8 cellular contexts compared by ENCODE assay signal in genomic region chr5:132776077-132776931, GRCh38. TPM values are rescaled to one million over a fixed set of nuclear protein-coding genes. Genes with fewer than 3 reads are reported as not detected.
A peak's percentile ranks its signal among the peaks of the same experiment; 100 is the strongest.
DNase-seq lines count a peak whose midpoint lies in the region; ATAC-seq and TF ChIP-seq lines count a peak whose summit lies in the region.

No MANE protein-coding gene starts in this region.

- peaks cover 30% of the 10 kb centered on the region for H3K27me3 Mint-ChIP-seq in activated CD8-positive, alpha-beta T cell treated with anti-CD3 and anti-CD28 coated beads, Interleukin-2, amount 10 ng/mL, durations not matched to agents 7 days and 5 days (ENCODE audit: low read depth)

- H3K4me1 ChIP-seq in ACC112 (ENCODE audit: control insufficient read depth, insufficient read depth, low read length, unreplicated experiment) (peaks cover 17% of the 10 kb centered on the region), neuron (ENCODE audit: insufficient read depth, low read length) (peaks cover 14% of the 10 kb centered on the region)

- TF ChIP-seq POLR2A in GM18505 (IDR thresholded peaks at IDR 0.05; ENCODE audit: borderline replicate concordance, extremely low read depth, insufficient read depth, insufficient read length), result no peak

- H3K4me1 Mint-ChIP-seq in activated CD8-positive, alpha-beta T cell treated with anti-CD3 and anti-CD28 coated beads, Interleukin-2, amount 10 ng/mL, durations not matched to agents 7 days and 5 days (ENCODE audit: low read depth), result peaks cover 34% of the 10 kb centered on the region

- peak overlapping the region; percentile 83 for H3K4me3 ChIP-seq in ACC112 (ENCODE audit: low read depth, low read length)
- peak overlapping the region; percentile 65 for H3K4me3 ChIP-seq in GM12875 (ENCODE audit: low read depth, low read length)
- H3K4me3 ChIP-seq in neuron (ENCODE audit: low read length), result peak overlapping the region; percentile 69

- ATAC-seq in HG03521 (IDR thresholded peaks at IDR 0.05; ENCODE audit: unreplicated experiment), result peak; percentile 17
- peak; percentile 28 for ATAC-seq in activated CD8-positive, alpha-beta T cell treated with anti-CD3 and anti-CD28 coated beads, Interleukin-2, amount 10 ng/mL, durations not matched to agents 7 days and 5 days
- ATAC-seq in GM18505 (IDR thresholded peaks at IDR 0.05; ENCODE audit: unreplicated experiment), result no peak
- no peak for ATAC-seq in GM21381 (IDR thresholded peaks at IDR 0.05; ENCODE audit: unreplicated experiment)

- H2AFZ ChIP-seq in ACC112 (ENCODE audit: low read length, unreplicated experiment) (peak overlapping the region; percentile 43), neuron (ENCODE audit: low read depth, low read length) (peak overlapping the region; percentile 96)

- H3K36me3 Mint-ChIP-seq in activated CD8-positive, alpha-beta T cell treated with anti-CD3 and anti-CD28 coated beads, Interleukin-2, amount 10 ng/mL, durations not matched to agents 7 days and 5 days (ENCODE audit: low read depth), result no peaks in the 10 kb centered on the region

- no peak for DNase-seq in activated CD8-positive, alpha-beta T cell treated with anti-CD3 and anti-CD28 coated beads, Interleukin-2, amount 10 ng/mL, durations not matched to agents 7 days and 5 days
- DNase-seq in glomerular visceral epithelial cell (ENCODE audit: extremely low spot score), result peak; percentile 79

- H3K36me3 ChIP-seq in ACC112 (ENCODE audit: insufficient read depth, low read length) (no peaks in the 10 kb centered on the region), neuron (ENCODE audit: insufficient read depth, low read length) (no peaks in the 10 kb centered on the region)

- CTCF ChIA-PET in activated CD8-positive, alpha-beta T cell treated with anti-CD3 and anti-CD28 coated beads, Interleukin-2, amount 10 ng/mL, durations not matched to agents 7 days and 5 days (lab: Charles Lee), result interaction anchor here (0.8 to 2.8 kb wide), 4 partner anchors 9 to 42 kb away, joined by 3 to 9 read pairs (median 4); partner anchors contain the start of gene CCNI2

- no peaks in the 10 kb centered on the region for H3K9me3 Mint-ChIP-seq in activated CD8-positive, alpha-beta T cell treated with anti-CD3 and anti-CD28 coated beads, Interleukin-2, amount 10 ng/mL, durations not matched to agents 7 days and 5 days (ENCODE audit: insufficient read depth)

- no peak for TF ChIP-seq CTCF in GM12875 (IDR thresholded peaks at IDR 0.05; ENCODE audit: borderline replicate concordance, insufficient read depth, low read depth, low read length)

- no peak overlapping the region for H3K27ac Mint-ChIP-seq in activated CD8-positive, alpha-beta T cell treated with anti-CD3 and anti-CD28 coated beads, Interleukin-2, amount 10 ng/mL, durations not matched to agents 7 days and 5 days

- H3K27ac ChIP-seq in ACC112 (ENCODE audit: low read depth, low read length), result no peak overlapping the region

- peaks cover 33% of the 10 kb centered on the region for H3K79me2 ChIP-seq in ACC112 (ENCODE audit: control insufficient read depth, insufficient read depth, low read length, unreplicated experiment)

- H3K9me3 ChIP-seq in neuron (ENCODE audit: low read length), result no peaks in the 10 kb centered on the region

- H3K27me3 ChIP-seq in ACC112 (ENCODE audit: insufficient read depth, low read length), result no peaks in the 10 kb centered on the region
- H3K27me3 ChIP-seq in neuron (ENCODE audit: insufficient read depth, low read length), result peaks cover 14% of the 10 kb centered on the region

- peak overlapping the region; percentile 58 for H3K4me3 Mint-ChIP-seq in activated CD8-positive, alpha-beta T cell treated with anti-CD3 and anti-CD28 coated beads, Interleukin-2, amount 10 ng/mL, durations not matched to agents 7 days and 5 days

- POLR2A ChIA-PET in activated CD8-positive, alpha-beta T cell treated with anti-CD3 and anti-CD28 coated beads, Interleukin-2, amount 10 ng/mL, durations not matched to agents 7 days and 5 days (lab: Charles Lee), result interaction anchor here (0.7 to 1.8 kb wide), 2 partner anchors 29 to 89 kb away, joined by 3 to 5 read pairs; partner anchors contain the start of gene CCNI2

RNA-seq across cellular contexts. Expression of gene SEPTIN8, which starts 0.7 kb away (rescaled TPM):
- total RNA-seq in activated CD8-positive, alpha-beta T cell treated with anti-CD3 and anti-CD28 coated beads, Interleukin-2, amount 10 ng/mL, durations not matched to agents 7 days and 5 days, result 10 to 100 TPM; 35.1 to 35.3 TPM

RNA-seq across cellular contexts. Expression of gene CCNI2, which starts 29.1 kb away (rescaled TPM):
- 1 to 10 TPM; 8.3 to 9.5 TPM for total RNA-seq in activated CD8-positive, alpha-beta T cell treated with anti-CD3 and anti-CD28 coated beads, Interleukin-2, amount 10 ng/mL, durations not matched to agents 7 days and 5 days

RNA-seq across cellular contexts. Expression of gene SOWAHA, which starts 36.8 kb away (rescaled TPM):
- total RNA-seq in activated CD8-positive, alpha-beta T cell treated with anti-CD3 and anti-CD28 coated beads, Interleukin-2, amount 10 ng/mL, durations not matched to agents 7 days and 5 days, result not detected

RNA-seq across cellular contexts. Expression of gene KIF3A, which starts 39.0 kb away (rescaled TPM):
- total RNA-seq in activated CD8-positive, alpha-beta T cell treated with anti-CD3 and anti-CD28 coated beads, Interleukin-2, amount 10 ng/mL, durations not matched to agents 7 days and 5 days, result 10 to 100 TPM; 14.0 to 15.7 TPM

RNA-seq across cellular contexts. Expression of gene SHROOM1, which starts 54.1 kb away (rescaled TPM):
- 1 to 10 TPM; 2.9 to 3.3 TPM for total RNA-seq in activated CD8-positive, alpha-beta T cell treated with anti-CD3 and anti-CD28 coated beads, Interleukin-2, amount 10 ng/mL, durations not matched to agents 7 days and 5 days

Comparison
In these comparisons a context has a peak if more than half of its experiments do, and no peak if none do; other contexts are left out.
1. ATAC-seq: peak in HG03521 (single experiment) and activated CD8-positive, alpha-beta T cell treated with anti-CD3 and anti-CD28 coated beads, Interleukin-2, amount 10 ng/mL, durations not matched to agents 7 days and 5 days (single experiment); none in GM18505 (single experiment) and GM21381 (single experiment).
2. Peak in every context shown above with its lines, with median percentiles within 50 percentile points of each other: H3K4me3 ChIP-seq.